In the genomic region with DNA sequence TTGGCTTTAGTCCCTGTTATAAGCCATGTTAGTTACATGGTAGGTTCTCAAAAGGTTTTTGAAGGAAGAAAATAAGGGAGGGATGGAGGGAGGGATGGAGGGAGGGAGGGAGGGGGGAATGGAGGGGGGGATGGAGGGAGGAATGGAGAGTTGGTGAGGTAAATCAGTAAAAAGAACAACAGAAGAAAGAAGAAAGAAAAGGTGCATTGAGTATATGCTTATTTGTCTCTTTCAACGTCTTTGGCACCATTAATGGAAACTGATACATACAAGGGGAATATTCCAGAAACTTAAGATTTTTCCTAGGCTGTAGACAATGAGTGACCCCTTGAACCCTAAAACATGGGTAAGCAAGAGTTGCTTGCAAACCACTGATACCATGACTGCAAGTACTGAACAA, we compare ENCODE assay signal across 8 cellular contexts.
"Had no signal": no experiment of that assay in that cellular context is flagged by ENCODE, and none has a peak within 500 bp of the region (broad histone marks: within the 10 kb centered on the region; RNA-seq: fewer than 3 reads in every experiment).

No MANE protein-coding gene starts in this region.

- H3K4me3 ChIP-seq: GM12878 had no signal

- FAIRE-seq: G401.6, GM12878, GM12891, GM12892, GM18507, GM19239 had no signal

- ATAC-seq: GM12878 had no signal

- DNase-seq: GDM1, GF-D8 had no signal
